ENCODE assay signal across 7 cellular contexts in genomic region chr17:44558349-44559287, GRCh38. TPM values are rescaled to one million over a fixed set of nuclear protein-coding genes. Genes with fewer than 3 reads are reported as not detected.
DNase-seq lines count a peak whose midpoint lies in the region; ATAC-seq and TF ChIP-seq lines count a peak whose summit lies in the region.

No MANE protein-coding gene starts in this region.

- no peak overlapping the region for H3K27ac Mint-ChIP-seq in activated T-cell treated with anti-CD3 and anti-CD28 coated beads, Interleukin-2, amount 50 U/mL, for 72 hours
- no peak overlapping the region for H3K27ac Mint-ChIP-seq in stimulated activated effector memory CD8-positive, alpha-beta T cell treated with anti-CD3 and anti-CD28 coated beads, Interleukin-12 subunit alpha, Interleukin-12 subunit beta, amount 100 ng/mL, for 72 hours

- TF ChIP-seq CTCF in GM20000 (IDR thresholded peaks at IDR 0.05; ENCODE audit: extremely low read depth, missing control alignments), result no peak

- H3K4me3 Mint-ChIP-seq in activated T-cell treated with anti-CD3 and anti-CD28 coated beads, Interleukin-2, amount 50 U/mL, for 72 hours, result peak overlapping the region; percentile 90
- H3K4me3 Mint-ChIP-seq in stimulated activated effector memory CD8-positive, alpha-beta T cell treated with anti-CD3 and anti-CD28 coated beads, Interleukin-12 subunit alpha, Interleukin-12 subunit beta, amount 100 ng/mL, for 72 hours, result peak overlapping the region; percentile 88

- H3K4me3 ChIP-seq in iPS-18c (ENCODE audit: insufficient read depth, low read depth, low read length), result peak overlapping the region; percentile 48

- H3K9me3 ChIP-seq in iPS-18c (ENCODE audit: control insufficient read depth, insufficient read depth, low read length), result peaks cover 3% of the 10 kb centered on the region

- peaks cover 86% of the 10 kb centered on the region for H3K27me3 Mint-ChIP-seq in activated T-cell treated with anti-CD3 and anti-CD28 coated beads, Interleukin-2, amount 50 U/mL, for 72 hours (ENCODE audit: low read depth)

- no peaks in the 10 kb centered on the region for H3K9me3 Mint-ChIP-seq in activated T-cell treated with anti-CD3 and anti-CD28 coated beads, Interleukin-2, amount 50 U/mL, for 72 hours
- H3K9me3 Mint-ChIP-seq in stimulated activated effector memory CD8-positive, alpha-beta T cell treated with anti-CD3 and anti-CD28 coated beads, Interleukin-12 subunit alpha, Interleukin-12 subunit beta, amount 100 ng/mL, for 72 hours, result no peaks in the 10 kb centered on the region

- H3K36me3 Mint-ChIP-seq in activated T-cell treated with anti-CD3 and anti-CD28 coated beads, Interleukin-2, amount 50 U/mL, for 72 hours (ENCODE audit: insufficient read depth in 2 of 2), result peaks cover 7 to 9% of the 10 kb centered on the region in 2 donors
- H3K36me3 Mint-ChIP-seq in stimulated activated effector memory CD8-positive, alpha-beta T cell treated with anti-CD3 and anti-CD28 coated beads, Interleukin-12 subunit alpha, Interleukin-12 subunit beta, amount 100 ng/mL, for 72 hours, result peaks cover 8% of the 10 kb centered on the region

- ATAC-seq in activated T-cell treated with anti-CD3 and anti-CD28 coated beads, Interleukin-2, amount 50 U/mL, for 72 hours (replicated peaks in 1 of 2), result no peak
- no peak for ATAC-seq in stimulated activated effector memory CD8-positive, alpha-beta T cell treated with anti-CD3 and anti-CD28 coated beads, Interleukin-12 subunit alpha, Interleukin-12 subunit beta, amount 100 ng/mL, for 72 hours

- H3K4me1 Mint-ChIP-seq in activated T-cell treated with anti-CD3 and anti-CD28 coated beads, Interleukin-2, amount 50 U/mL, for 72 hours (ENCODE audit: low read depth), result peaks cover 28% of the 10 kb centered on the region
- peaks cover 29% of the 10 kb centered on the region for H3K4me1 Mint-ChIP-seq in stimulated activated effector memory CD8-positive, alpha-beta T cell treated with anti-CD3 and anti-CD28 coated beads, Interleukin-12 subunit alpha, Interleukin-12 subunit beta, amount 100 ng/mL, for 72 hours

- DNase-seq in GM20000 (ENCODE audit: low spot score) (peak; percentile 33), COR-L47 (lab: John Stamatoyannopoulos, UW) (no peak), NCI-H2029 (lab: John Stamatoyannopoulos, UW) (no peak)
- DNase-seq in activated T-cell treated with anti-CD3 and anti-CD28 coated beads, Interleukin-2, amount 50 U/mL, for 72 hours, result no peak
- DNase-seq in stimulated activated effector memory CD8-positive, alpha-beta T cell treated with anti-CD3 and anti-CD28 coated beads, Interleukin-12 subunit alpha, Interleukin-12 subunit beta, amount 100 ng/mL, for 72 hours (ENCODE audit: low spot score in 2 of 2), result no peak
- no peak for DNase-seq in activated CD8-positive, alpha-beta memory T cell treated with anti-CD3 and anti-CD28 coated beads, Interleukin-2, amount 50 U/mL, for 48 hours

RNA-seq across cellular contexts. Expression of gene FZD2, which starts 1.3 kb away (rescaled TPM):
- total RNA-seq in activated T-cell treated with anti-CD3 and anti-CD28 coated beads, Interleukin-2, amount 50 U/mL, for 72 hours, result under 1 TPM; 0.23 to 0.82 TPM

RNA-seq across cellular contexts. Expression of gene GPATCH8, which starts 55.4 kb away (rescaled TPM):
- total RNA-seq in activated T-cell treated with anti-CD3 and anti-CD28 coated beads, Interleukin-2, amount 50 U/mL, for 72 hours, result 10 to 100 TPM; 45.4 to 49.7 TPM
